In the genomic region with DNA sequence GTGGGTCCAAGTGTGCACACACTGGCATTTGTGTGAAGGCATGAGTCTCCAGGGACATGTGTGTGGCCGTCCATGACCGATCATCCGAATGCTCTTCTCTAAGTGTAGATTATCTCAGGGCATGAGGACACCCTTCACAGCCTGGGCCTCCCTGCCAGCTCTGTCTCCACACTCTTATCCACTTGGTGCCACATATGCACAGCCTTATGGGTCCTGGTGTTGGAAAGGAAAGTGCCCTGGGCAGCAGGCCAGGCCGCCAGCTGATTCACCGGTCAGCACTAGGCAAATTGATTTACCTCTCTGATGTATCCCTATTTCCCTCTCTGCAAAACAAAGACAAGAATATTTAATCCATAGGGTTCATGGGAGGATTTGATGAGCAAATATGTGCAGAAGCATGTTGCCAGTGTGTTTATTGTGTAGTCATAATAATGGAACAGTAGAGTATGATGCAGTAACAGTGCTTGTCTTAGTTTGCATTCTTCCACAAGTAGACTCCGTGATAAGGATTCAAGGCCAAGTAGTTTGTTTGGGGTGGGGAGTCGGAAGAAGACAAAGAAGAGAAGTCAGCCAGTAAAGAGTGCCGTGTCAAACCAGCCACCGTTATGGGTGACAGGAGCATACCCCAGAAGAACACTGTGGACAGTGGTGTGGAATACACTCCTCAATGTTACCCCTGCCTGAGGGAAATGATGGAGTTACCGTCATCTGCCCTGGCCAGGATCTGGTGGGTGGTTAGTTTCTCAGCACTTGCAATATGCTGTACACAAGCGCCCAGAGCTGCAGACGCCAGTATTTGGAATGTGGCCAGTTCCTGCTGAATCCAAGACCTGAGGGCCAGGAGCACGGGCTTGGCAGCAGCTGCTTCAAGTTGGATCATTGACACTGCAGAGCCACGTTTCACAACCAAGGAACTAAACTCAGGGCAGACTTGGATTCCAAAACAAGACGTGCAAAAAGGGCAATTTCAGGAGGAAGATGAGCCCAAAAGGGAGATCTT, we compare ENCODE assay signal across 2 cellular contexts.
TF ChIP-seq lines count a peak whose summit lies in the region.

No MANE protein-coding gene starts in this region.

TF ChIP-seq in liver, 16 proteins besides CTCF, POLR2A, EP300 and RAD21 (continued from another document):
- TF ChIP-seq, protein P1, sequence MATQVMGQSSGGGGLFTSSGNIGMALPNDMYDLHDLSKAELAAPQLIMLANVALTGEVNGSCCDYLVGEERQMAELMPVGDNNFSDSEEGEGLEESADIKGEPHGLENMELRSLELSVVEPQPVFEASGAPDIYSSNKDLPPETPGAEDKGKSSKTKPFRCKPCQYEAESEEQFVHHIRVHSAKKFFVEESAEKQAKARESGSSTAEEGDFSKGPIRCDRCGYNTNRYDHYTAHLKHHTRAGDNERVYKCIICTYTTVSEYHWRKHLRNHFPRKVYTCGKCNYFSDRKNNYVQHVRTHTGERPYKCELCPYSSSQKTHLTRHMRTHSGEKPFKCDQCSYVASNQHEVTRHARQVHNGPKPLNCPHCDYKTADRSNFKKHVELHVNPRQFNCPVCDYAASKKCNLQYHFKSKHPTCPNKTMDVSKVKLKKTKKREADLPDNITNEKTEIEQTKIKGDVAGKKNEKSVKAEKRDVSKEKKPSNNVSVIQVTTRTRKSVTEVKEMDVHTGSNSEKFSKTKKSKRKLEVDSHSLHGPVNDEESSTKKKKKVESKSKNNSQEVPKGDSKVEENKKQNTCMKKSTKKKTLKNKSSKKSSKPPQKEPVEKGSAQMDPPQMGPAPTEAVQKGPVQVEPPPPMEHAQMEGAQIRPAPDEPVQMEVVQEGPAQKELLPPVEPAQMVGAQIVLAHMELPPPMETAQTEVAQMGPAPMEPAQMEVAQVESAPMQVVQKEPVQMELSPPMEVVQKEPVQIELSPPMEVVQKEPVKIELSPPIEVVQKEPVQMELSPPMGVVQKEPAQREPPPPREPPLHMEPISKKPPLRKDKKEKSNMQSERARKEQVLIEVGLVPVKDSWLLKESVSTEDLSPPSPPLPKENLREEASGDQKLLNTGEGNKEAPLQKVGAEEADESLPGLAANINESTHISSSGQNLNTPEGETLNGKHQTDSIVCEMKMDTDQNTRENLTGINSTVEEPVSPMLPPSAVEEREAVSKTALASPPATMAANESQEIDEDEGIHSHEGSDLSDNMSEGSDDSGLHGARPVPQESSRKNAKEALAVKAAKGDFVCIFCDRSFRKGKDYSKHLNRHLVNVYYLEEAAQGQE (IDR thresholded peaks at IDR 0.05): no peak
- TF ChIP-seq, protein P2, sequence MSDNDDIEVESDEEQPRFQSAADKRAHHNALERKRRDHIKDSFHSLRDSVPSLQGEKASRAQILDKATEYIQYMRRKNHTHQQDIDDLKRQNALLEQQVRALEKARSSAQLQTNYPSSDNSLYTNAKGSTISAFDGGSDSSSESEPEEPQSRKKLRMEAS (IDR thresholded peaks at IDR 0.05): no peak

TF ChIP-seq in HepG2, 621 proteins besides CTCF, POLR2A, EP300 and RAD21 (continued from another document):
- TF ChIP-seq ZNF136 (CRISPR knock-in tag; IDR thresholded peaks at IDR 0.05; ENCODE audit: low read depth): no peak
- no peak for TF ChIP-seq SMYD3 (CRISPR knock-in tag; IDR thresholded peaks at IDR 0.05)
- no peak for TF ChIP-seq JUNB (CRISPR knock-in tag; IDR thresholded peaks at IDR 0.05; ENCODE audit: borderline replicate concordance)
